ENCODE assay signal across 1 cellular context in the genomic region with DNA sequence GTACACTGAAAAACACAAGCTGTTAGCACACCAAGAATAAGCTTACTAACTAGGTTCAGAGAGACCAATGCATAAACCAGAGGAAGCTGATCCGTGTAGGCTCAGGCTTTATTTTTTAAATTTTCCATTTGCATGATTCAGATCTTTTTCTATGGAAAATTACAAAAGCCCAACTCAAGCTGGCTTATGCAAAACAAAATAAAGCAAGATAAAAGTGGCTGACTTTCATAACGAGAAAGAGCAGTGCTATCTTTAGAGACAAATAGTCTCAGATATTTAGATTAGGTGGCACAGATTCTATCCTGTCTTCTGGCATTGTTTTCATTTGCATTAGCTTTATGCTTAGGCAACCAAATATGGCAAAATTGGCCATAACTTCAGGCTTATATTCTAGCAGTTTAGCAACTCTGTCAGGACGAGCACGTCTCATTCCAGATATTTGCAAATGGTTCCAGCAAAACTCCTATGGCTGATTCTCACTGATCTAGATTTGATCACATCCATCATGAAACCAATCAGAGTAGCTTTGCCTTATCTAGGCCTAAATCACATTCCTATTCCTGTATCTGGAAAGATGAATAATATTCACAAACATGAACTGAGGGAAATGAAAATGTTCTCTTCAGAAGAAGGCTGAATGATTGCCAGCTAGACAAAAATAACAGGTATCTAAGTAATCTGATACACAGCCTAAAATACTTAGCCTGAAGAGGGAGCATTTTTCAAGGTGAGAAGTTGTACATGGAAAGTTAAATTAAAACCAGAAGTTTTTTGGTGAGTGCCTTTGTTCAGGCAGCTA.
TF ChIP-seq lines count a peak whose summit lies in the region.

No MANE protein-coding gene starts in this region.

TF ChIP-seq in SK-N-SH treated with all-trans-retinoic acid at 6 μM for 48 hours, 23 proteins besides CTCF, POLR2A, EP300 and RAD21 (continued from another document):
- TF ChIP-seq, protein P1, sequence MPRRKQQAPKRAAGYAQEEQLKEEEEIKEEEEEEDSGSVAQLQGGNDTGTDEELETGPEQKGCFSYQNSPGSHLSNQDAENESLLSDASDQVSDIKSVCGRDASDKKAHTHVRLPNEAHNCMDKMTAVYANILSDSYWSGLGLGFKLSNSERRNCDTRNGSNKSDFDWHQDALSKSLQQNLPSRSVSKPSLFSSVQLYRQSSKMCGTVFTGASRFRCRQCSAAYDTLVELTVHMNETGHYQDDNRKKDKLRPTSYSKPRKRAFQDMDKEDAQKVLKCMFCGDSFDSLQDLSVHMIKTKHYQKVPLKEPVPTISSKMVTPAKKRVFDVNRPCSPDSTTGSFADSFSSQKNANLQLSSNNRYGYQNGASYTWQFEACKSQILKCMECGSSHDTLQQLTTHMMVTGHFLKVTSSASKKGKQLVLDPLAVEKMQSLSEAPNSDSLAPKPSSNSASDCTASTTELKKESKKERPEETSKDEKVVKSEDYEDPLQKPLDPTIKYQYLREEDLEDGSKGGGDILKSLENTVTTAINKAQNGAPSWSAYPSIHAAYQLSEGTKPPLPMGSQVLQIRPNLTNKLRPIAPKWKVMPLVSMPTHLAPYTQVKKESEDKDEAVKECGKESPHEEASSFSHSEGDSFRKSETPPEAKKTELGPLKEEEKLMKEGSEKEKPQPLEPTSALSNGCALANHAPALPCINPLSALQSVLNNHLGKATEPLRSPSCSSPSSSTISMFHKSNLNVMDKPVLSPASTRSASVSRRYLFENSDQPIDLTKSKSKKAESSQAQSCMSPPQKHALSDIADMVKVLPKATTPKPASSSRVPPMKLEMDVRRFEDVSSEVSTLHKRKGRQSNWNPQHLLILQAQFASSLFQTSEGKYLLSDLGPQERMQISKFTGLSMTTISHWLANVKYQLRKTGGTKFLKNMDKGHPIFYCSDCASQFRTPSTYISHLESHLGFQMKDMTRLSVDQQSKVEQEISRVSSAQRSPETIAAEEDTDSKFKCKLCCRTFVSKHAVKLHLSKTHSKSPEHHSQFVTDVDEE (CRISPR knock-in tag; IDR thresholded peaks at IDR 0.05), result no peak
- TF ChIP-seq OSR1 (CRISPR knock-in tag; IDR thresholded peaks at IDR 0.05), result no peak
- no peak for TF ChIP-seq CSDC2 (CRISPR knock-in tag; IDR thresholded peaks at IDR 0.05)
